Comparison of ENCODE assay signal across 11 cellular contexts in genomic region chr16:84999200-84999599, GRCh38. TPM values are rescaled to one million over a fixed set of nuclear protein-coding genes. Genes with fewer than 3 reads are reported as not detected.
DNase-seq lines count a peak whose midpoint lies in the region; ATAC-seq and TF ChIP-seq lines count a peak whose summit lies in the region.
"Had no signal": no experiment of that assay in that cellular context is flagged by ENCODE, and none has a peak within 500 bp of the region (broad histone marks: within the 10 kb centered on the region; RNA-seq: fewer than 3 reads in every experiment).

No MANE protein-coding gene starts in this region.

- H3K27ac ChIP-seq in breast epithelium = peak overlapping the region; percentile 64 to 83
- H3K27ac ChIP-seq in right lobe of liver = peak overlapping the region; percentile 71 to 86 (median 83)
- peak overlapping the region; percentile 84 to 92 for H3K27ac ChIP-seq in tibial artery

- no peaks in the 10 kb centered on the region for H3K9me3 Mint-ChIP-seq in activated T-helper 1 cell treated with anti-CD3 and anti-CD28 coated beads, Interleukin-12 subunit alpha, Interleukin-12 subunit beta, Interleukin-2, Interleukin-4 antibody, amounts not matched to agents 30 ng/mL and 10 ng/mL and 1 ng/mL, durations not matched to agents 14 hours and 24 hours and 36 hours
- H3K9me3 Mint-ChIP-seq: naive B cell had no signal

- no peak overlapping the region for H3K4me3 Mint-ChIP-seq in activated T-helper 1 cell treated with anti-CD3 and anti-CD28 coated beads, Interleukin-12 subunit alpha, Interleukin-12 subunit beta, Interleukin-2, Interleukin-4 antibody, amounts not matched to agents 30 ng/mL and 10 ng/mL and 1 ng/mL, durations not matched to agents 14 hours and 24 hours and 36 hours

- 24% methylated on average over 3 of the region's 3 CpGs for WGBS in right lobe of liver (ENCODE audit: insufficient coverage, low coverage, low lambda C conversion rate, missing lambda C conversion rate)

- H3K36me3 ChIP-seq in breast epithelium (no peaks in the 10 kb centered on the region), right lobe of liver (peaks cover 0 to 7% (median 0%) of the 10 kb centered on the region in 4 donors), tibial artery (peaks cover 0 to 14% (median 5%) of the 10 kb centered on the region in 3 donors)

- H3K4me3 ChIP-seq in breast epithelium = no peak overlapping the region
- H3K4me3 ChIP-seq in right lobe of liver = no peak overlapping the region
- H3K4me3 ChIP-seq in tibial artery = no peak overlapping the region
- H3K4me3 ChIP-seq: Peyer's patch had no signal

- H3K9me3 ChIP-seq in breast epithelium = no peaks in the 10 kb centered on the region
- H3K9me3 ChIP-seq in right lobe of liver = no peaks in the 10 kb centered on the region
- H3K9me3 ChIP-seq in tibial artery = no peaks in the 10 kb centered on the region
- H3K9me3 ChIP-seq: Peyer's patch had no signal

- TF ChIP-seq CTCF in breast epithelium (IDR thresholded peaks at IDR 0.05) (no peak), right lobe of liver (IDR thresholded peaks at IDR 0.05) (no peak), tibial artery (IDR thresholded peaks at IDR 0.05) (no peak)

- ATAC-seq in right lobe of liver (peak in 3 of 4 donors; percentile 6 to 18 (median 16)), HG02970 (IDR thresholded peaks at IDR 0.05; ENCODE audit: low FRiP score, unreplicated experiment) (no peak)

- no peaks in the 10 kb centered on the region for H3K27me3 Mint-ChIP-seq in activated T-helper 1 cell treated with anti-CD3 and anti-CD28 coated beads, Interleukin-12 subunit alpha, Interleukin-12 subunit beta, Interleukin-2, Interleukin-4 antibody, amounts not matched to agents 30 ng/mL and 10 ng/mL and 1 ng/mL, durations not matched to agents 14 hours and 24 hours and 36 hours (ENCODE audit: insufficient read depth)
- H3K27me3 Mint-ChIP-seq: naive B cell had no signal

- H3K4me1 Mint-ChIP-seq in activated T-helper 1 cell treated with anti-CD3 and anti-CD28 coated beads, Interleukin-12 subunit alpha, Interleukin-12 subunit beta, Interleukin-2, Interleukin-4 antibody, amounts not matched to agents 30 ng/mL and 10 ng/mL and 1 ng/mL, durations not matched to agents 14 hours and 24 hours and 36 hours (ENCODE audit: low read depth) = peaks cover 29% of the 10 kb centered on the region

- TF ChIP-seq POLR2A in breast epithelium (IDR thresholded peaks at IDR 0.05) = no peak
- no peak for TF ChIP-seq POLR2A in right lobe of liver (IDR thresholded peaks at IDR 0.05)

- H3K36me3 Mint-ChIP-seq in activated T-helper 1 cell treated with anti-CD3 and anti-CD28 coated beads, Interleukin-12 subunit alpha, Interleukin-12 subunit beta, Interleukin-2, Interleukin-4 antibody, amounts not matched to agents 30 ng/mL and 10 ng/mL and 1 ng/mL, durations not matched to agents 14 hours and 24 hours and 36 hours (ENCODE audit: low read depth) = peaks cover 11% of the 10 kb centered on the region

- DNase-seq in LoVo (ENCODE audit: low spot score) = peak; percentile 43
- DNase-seq in breast epithelium (ENCODE audit: low spot score in 2 of 2) = no peak
- no peak for DNase-seq in right lobe of liver
- no peak for DNase-seq in tibial artery
- no peak for DNase-seq in activated T-helper 1 cell treated with anti-CD3 and anti-CD28 coated beads, Interleukin-12 subunit alpha, Interleukin-12 subunit beta, Interleukin-2, Interleukin-4 antibody, amounts not matched to agents 30 ng/mL and 10 ng/mL and 1 ng/mL, durations not matched to agents 14 hours and 24 hours and 36 hours (ENCODE audit: low spot score)
- no peak for DNase-seq in H4 (ENCODE audit: low spot score)
- DNase-seq: amygdala, DMS 273 treated with DMSO at 0.1 percent for 48 hours, naive B cell, Peyer's patch had no signal

- H3K27ac Mint-ChIP-seq in activated T-helper 1 cell treated with anti-CD3 and anti-CD28 coated beads, Interleukin-12 subunit alpha, Interleukin-12 subunit beta, Interleukin-2, Interleukin-4 antibody, amounts not matched to agents 30 ng/mL and 10 ng/mL and 1 ng/mL, durations not matched to agents 14 hours and 24 hours and 36 hours = no peak overlapping the region

- no peaks in the 10 kb centered on the region for H3K27me3 ChIP-seq in breast epithelium
- no peaks in the 10 kb centered on the region for H3K27me3 ChIP-seq in right lobe of liver
- no peaks in the 10 kb centered on the region for H3K27me3 ChIP-seq in tibial artery
- H3K27me3 ChIP-seq: Peyer's patch had no signal

- intact Hi-C loops in breast epithelium (cut with DNase I; ENCODE audit: low total_unique reads) = no loop called here
- intact Hi-C loops in right lobe of liver (cut with DNase I) = no loop called here
- intact Hi-C loops in tibial artery (cut with DNase I; ENCODE audit: low total_unique reads) = no loop called here
- intact Hi-C loops in activated T-helper 1 cell treated with anti-CD3 and anti-CD28 coated beads, Interleukin-12 subunit alpha, Interleukin-12 subunit beta, Interleukin-2, Interleukin-4 antibody, amounts not matched to agents 30 ng/mL and 10 ng/mL and 1 ng/mL, durations not matched to agents 14 hours and 24 hours and 36 hours (cut with micrococcal nuclease) = no loop called here

- peaks cover 4 to 6% of the 10 kb centered on the region in 2 donors for H3K4me1 ChIP-seq in breast epithelium
- peaks cover 0 to 57% (median 21%) of the 10 kb centered on the region in 4 donors for H3K4me1 ChIP-seq in right lobe of liver
- H3K4me1 ChIP-seq in tibial artery = peaks cover 0 to 91% (median 57%) of the 10 kb centered on the region in 4 donors

RNA-seq across cellular contexts. Expression of gene ZDHHC7, which starts 12.1 kb away (rescaled TPM):
- total RNA-seq in breast epithelium (10 to 100 TPM; 38.7 to 69.6 (median 41.1) TPM), right lobe of liver (10 to 100 TPM; 10.7 to 27.5 (median 19.0) TPM)
- 29.0 and 30.6 TPM in 2 replicates for total RNA-seq in activated T-helper 1 cell treated with anti-CD3 and anti-CD28 coated beads, Interleukin-12 subunit alpha, Interleukin-12 subunit beta, Interleukin-2, Interleukin-4 antibody, amounts not matched to agents 30 ng/mL and 10 ng/mL and 1 ng/mL, durations not matched to agents 14 hours and 24 hours and 36 hours
- 55.0 and 77.6 TPM in 2 replicates for total RNA-seq in H4 (2014; rRNA removed; shearing (Covaris generic))

RNA-seq across cellular contexts. Expression of gene KIAA0513, which starts 28.4 kb away (rescaled TPM):
- total RNA-seq in breast epithelium (10 to 100 TPM in 2 of 3 donors, 1 to 10 TPM in 1; 7.6 to 16.2 (median 10.8) TPM), right lobe of liver (1 to 10 TPM; 2.6 to 7.4 (median 4.7) TPM)
- 12.6 and 12.9 TPM in 2 replicates for total RNA-seq in activated T-helper 1 cell treated with anti-CD3 and anti-CD28 coated beads, Interleukin-12 subunit alpha, Interleukin-12 subunit beta, Interleukin-2, Interleukin-4 antibody, amounts not matched to agents 30 ng/mL and 10 ng/mL and 1 ng/mL, durations not matched to agents 14 hours and 24 hours and 36 hours
- 2.5 and 2.9 TPM in 2 replicates for total RNA-seq in H4 (2014; rRNA removed; shearing (Covaris generic))
